8 cellular contexts compared by ENCODE assay signal in genomic region chr6:30490031-30490876, GRCh38. TPM values are rescaled to one million over a fixed set of nuclear protein-coding genes. Genes with fewer than 3 reads are reported as not detected.
DNase-seq lines count a peak whose midpoint lies in the region; ATAC-seq and TF ChIP-seq lines count a peak whose summit lies in the region.

No MANE protein-coding gene starts in this region.

- H3K27ac Mint-ChIP-seq in dendritic cell treated with granulocyte-macrophage colony-stimulating factor and Interleukin-4, amounts not matched to agents 40 ng/mL and 50 ng/mL, for 4 days, result peak overlapping the region; percentile 98

- 18% methylated on average over 22 of the region's 37 CpGs for WGBS in right lobe of liver (ENCODE audit: insufficient coverage, low coverage, low lambda C conversion rate, missing lambda C conversion rate)

- no peaks in the 10 kb centered on the region for H3K27me3 ChIP-seq in right lobe of liver

- H3K4me1 ChIP-seq in right lobe of liver, result peaks cover 0 to 8% (median 4%) of the 10 kb centered on the region in 4 donors

- H3K9me3 Mint-ChIP-seq in dendritic cell treated with granulocyte-macrophage colony-stimulating factor and Interleukin-4, amounts not matched to agents 40 ng/mL and 50 ng/mL, for 4 days, result no peaks in the 10 kb centered on the region

- no peaks in the 10 kb centered on the region for H3K27me3 Mint-ChIP-seq in dendritic cell treated with granulocyte-macrophage colony-stimulating factor and Interleukin-4, amounts not matched to agents 40 ng/mL and 50 ng/mL, for 4 days

- H3K4me3 ChIP-seq in right lobe of liver, result peak overlapping the region; percentile 81 to 93 (median 89)

- TF ChIP-seq CTCF in right lobe of liver (IDR thresholded peaks at IDR 0.05), result no peak

- intact Hi-C loops in dendritic cell treated with granulocyte-macrophage colony-stimulating factor and Interleukin-4, amounts not matched to agents 40 ng/mL and 50 ng/mL, for 4 days (cut with micrococcal nuclease), result no loop called here
- intact Hi-C loops in right lobe of liver (cut with DNase I), result no loop called here

- H3K4me3 Mint-ChIP-seq in dendritic cell treated with granulocyte-macrophage colony-stimulating factor and Interleukin-4, amounts not matched to agents 40 ng/mL and 50 ng/mL, for 4 days, result peak overlapping the region; percentile 97

- TF ChIP-seq POLR2A in right lobe of liver (IDR thresholded peaks at IDR 0.05), result no peak

- peak overlapping the region; percentile 93 to 99 (median 99) for H3K27ac ChIP-seq in right lobe of liver

- peaks cover 56% of the 10 kb centered on the region for H3K4me1 Mint-ChIP-seq in dendritic cell treated with granulocyte-macrophage colony-stimulating factor and Interleukin-4, amounts not matched to agents 40 ng/mL and 50 ng/mL, for 4 days (ENCODE audit: low read depth)

- no peaks in the 10 kb centered on the region for H3K9me3 ChIP-seq in right lobe of liver

- ATAC-seq in GM21360 (IDR thresholded peaks at IDR 0.05; ENCODE audit: unreplicated experiment), result peak; percentile 18
- peak; percentile 67 to 77 (median 72) for ATAC-seq in right lobe of liver
- no peak for ATAC-seq in GM21390 (IDR thresholded peaks at IDR 0.05; ENCODE audit: unreplicated experiment)

- DNase-seq in AG08396 (ENCODE audit: low spot score), result peak; percentile 87
- DNase-seq in MV-4-11 (lab: John Stamatoyannopoulos, UW), result peak; percentile 37
- peak; percentile 81 for DNase-seq in activated CD4-positive, alpha-beta T cell treated with anti-CD3 and anti-CD28 coated beads, Interleukin-2, amount 50 U/mL, for 1 hour
- DNase-seq in right lobe of liver, result peak; percentile 76 to 82 (median 81)
- peak; percentile 76 to 90 (median 80) for DNase-seq in stimulated activated CD4-positive, alpha-beta T cell treated with anti-CD3 and anti-CD28 coated beads, TNF-alpha, amount 100 ng/mL, for 4 hours (ENCODE audit: low read depth in 3 of 3)

- peaks cover 5 to 39% (median 24%) of the 10 kb centered on the region in 4 donors for H3K36me3 ChIP-seq in right lobe of liver

- H3K36me3 Mint-ChIP-seq in dendritic cell treated with granulocyte-macrophage colony-stimulating factor and Interleukin-4, amounts not matched to agents 40 ng/mL and 50 ng/mL, for 4 days (ENCODE audit: low read depth), result peaks cover 56% of the 10 kb centered on the region

RNA-seq across cellular contexts. Expression of gene HLA-E, which starts 0.9 kb away (rescaled TPM):
- total RNA-seq in right lobe of liver, result 100 to 1,000 TPM; 116 to 257 (median 183) TPM

Comparison
In these comparisons a context has a peak if more than half of its experiments do, and no peak if none do; other contexts are left out.
1. DNase-seq: peak in every context shown above with its lines; median percentile 87 in AG08396; 81 in activated CD4-positive, alpha-beta T cell treated with anti-CD3 and anti-CD28 coated beads, Interleukin-2, amount 50 U/mL, for 1 hour; 81 in right lobe of liver; 80 in stimulated activated CD4-positive, alpha-beta T cell treated with anti-CD3 and anti-CD28 coated beads, TNF-alpha, amount 100 ng/mL, for 4 hours; 37 in MV-4-11.